In genomic region chr1:244652699-244653438, GRCh38 we compare ENCODE assay signal across 8 cellular contexts. TPM values are rescaled to one million over a fixed set of nuclear protein-coding genes. Genes with fewer than 3 reads are reported as not detected.
A peak's percentile ranks its signal among the peaks of the same experiment; 100 is the strongest.
DNase-seq lines count a peak whose midpoint lies in the region; ATAC-seq and TF ChIP-seq lines count a peak whose summit lies in the region.

TSS of gene DESI2 (plus strand) at chr1:244653126. CDS start at chr1:244653314, 188 bp downstream.

- CTCF ChIA-PET in CD8-positive, alpha-beta T cell (lab: Charles Lee) = interaction anchor here (0.8 to 1.1 kb wide), 4 partner anchors 49 to 390 kb away, joined by 3 to 6 read pairs (median 3); no protein-coding TSS in a partner anchor
- CTCF ChIA-PET in activated CD4-positive, alpha-beta memory T cell treated with anti-CD3 and anti-CD28 coated beads for 36 hours (lab: Charles Lee) = interaction anchor here (0.7 to 1.4 kb wide), 11 partner anchors 13 to 203 kb away, joined by 3 to 8 read pairs (median 4); no protein-coding TSS in a partner anchor

- 4% methylated on average over 5 of the region's 77 CpGs for WGBS in right lobe of liver (ENCODE audit: insufficient coverage, low coverage, low lambda C conversion rate, missing lambda C conversion rate)

- H3K36me3 Mint-ChIP-seq in CD8-positive, alpha-beta T cell = peaks cover 14% of the 10 kb centered on the region
- peaks cover 3% of the 10 kb centered on the region for H3K36me3 Mint-ChIP-seq in activated CD4-positive, alpha-beta memory T cell treated with anti-CD3 and anti-CD28 coated beads for 36 hours

- H3K4me1 Mint-ChIP-seq in CD8-positive, alpha-beta T cell (ENCODE audit: low read depth) = peaks cover 26% of the 10 kb centered on the region
- peaks cover 22% of the 10 kb centered on the region for H3K4me1 Mint-ChIP-seq in activated CD4-positive, alpha-beta memory T cell treated with anti-CD3 and anti-CD28 coated beads for 36 hours (ENCODE audit: low read depth)

- H3K27me3 Mint-ChIP-seq in CD8-positive, alpha-beta T cell (ENCODE audit: low read depth) = no peaks in the 10 kb centered on the region
- H3K27me3 Mint-ChIP-seq in activated CD4-positive, alpha-beta memory T cell treated with anti-CD3 and anti-CD28 coated beads for 36 hours = no peaks in the 10 kb centered on the region

- TF ChIP-seq POLR2A in right lobe of liver (IDR thresholded peaks at IDR 0.05) = peak; percentile 99

- H3K4me3 Mint-ChIP-seq in CD8-positive, alpha-beta T cell = no peak within 1 kb of the TSS
- H3K4me3 Mint-ChIP-seq in activated CD4-positive, alpha-beta memory T cell treated with anti-CD3 and anti-CD28 coated beads for 36 hours = peak within 1 kb of the TSS; percentile 79

- H3K9me3 ChIP-seq in CD8-positive, alpha-beta T cell (ENCODE audit: low read length) = no peaks in the 10 kb centered on the region
- no peaks in the 10 kb centered on the region for H3K9me3 ChIP-seq in right lobe of liver

- no peaks in the 10 kb centered on the region for H3K27me3 ChIP-seq in CD8-positive, alpha-beta T cell (ENCODE audit: insufficient read depth, low read length)
- H3K27me3 ChIP-seq in dorsolateral prefrontal cortex (no peaks in the 10 kb centered on the region), right lobe of liver (no peaks in the 10 kb centered on the region)

- peak within 1 kb of the TSS; percentile 86 for H3K27ac Mint-ChIP-seq in CD8-positive, alpha-beta T cell
- peak within 1 kb of the TSS; percentile 79 for H3K27ac Mint-ChIP-seq in activated CD4-positive, alpha-beta memory T cell treated with anti-CD3 and anti-CD28 coated beads for 36 hours

- peaks cover 22% of the 10 kb centered on the region for H3K4me1 ChIP-seq in CD8-positive, alpha-beta T cell (ENCODE audit: insufficient read depth, low read length)
- H3K4me1 ChIP-seq in right lobe of liver = peaks cover 0 to 12% (median 6%) of the 10 kb centered on the region in 4 donors

- DNase-seq in CD8-positive, alpha-beta T cell = peak; percentile 95 to 100 (median 96)
- DNase-seq in HK-2 (ENCODE audit: unreplicated experiment) (peak; percentile 100), NCI-H82 treated with DMSO at 0.1 percent for 48 hours (lab: John Stamatoyannopoulos, UW; ENCODE audit: unreplicated experiment) (peak; percentile 98), dorsolateral prefrontal cortex (peak; percentile 96 to 100 (median 99)), right lobe of liver (peak; percentile 98 to 100 (median 99))
- peak; percentile 98 for DNase-seq in activated CD4-positive, alpha-beta memory T cell treated with anti-CD3 and anti-CD28 coated beads for 36 hours
- peak; percentile 93 to 99 for DNase-seq in stimulated activated CD4-positive, alpha-beta T cell treated with anti-CD3 and anti-CD28 coated beads, Interleukin-4, amount 100 ng/mL, for 4 hours

- H3K9me3 Mint-ChIP-seq in CD8-positive, alpha-beta T cell = no peaks in the 10 kb centered on the region
- no peaks in the 10 kb centered on the region for H3K9me3 Mint-ChIP-seq in activated CD4-positive, alpha-beta memory T cell treated with anti-CD3 and anti-CD28 coated beads for 36 hours

- H3K36me3 ChIP-seq in CD8-positive, alpha-beta T cell (ENCODE audit: insufficient read depth, low read length) = no peaks in the 10 kb centered on the region
- H3K36me3 ChIP-seq in right lobe of liver = no peaks in the 10 kb centered on the region

- intact Hi-C loops in CD8-positive, alpha-beta T cell (cut with DNase I, micrococcal nuclease) = loop anchor here (1.0 to 10.0 kb wide), 18 partner anchors 50 to 1914 kb away; partner anchors contain the start of genes CNST (in 2 of the 2), COX20 (in 2 of the 2), HNRNPU (in 2 of the 2) and TFB2M (in 2 of the 2)
- intact Hi-C loops in activated CD4-positive, alpha-beta memory T cell treated with anti-CD3 and anti-CD28 coated beads for 36 hours (cut with micrococcal nuclease) = loop anchor here (1.0 to 5.0 kb wide), 10 partner anchors 53 to 1914 kb away; partner anchors contain the start of genes AKT3, CNST, COX20 and HNRNPU
- intact Hi-C loops in dorsolateral prefrontal cortex (cut with DNase I) (loop anchor here (1.0 to 10.0 kb wide), 10 partner anchors 46 to 392 kb away; partner anchors contain the start of genes COX20 (in 2 of the 2), HNRNPU (in 2 of the 2) and ADSS2 (in 1 of the 2)), right lobe of liver (cut with DNase I) (no loop called here)

- TF ChIP-seq CTCF in CD8-positive, alpha-beta T cell (IDR thresholded peaks at IDR 0.05) = peak; percentile 39
- TF ChIP-seq CTCF in dorsolateral prefrontal cortex (IDR thresholded peaks at IDR 0.05 in 54 of 56, conservative IDR thresholded peaks at IDR 0.05 in 2 of 56; ENCODE audit: low read depth in 1 of 56, partially characterized antibody in 56 of 56) = peak; percentile 8 to 77 (median 56)
- TF ChIP-seq CTCF in right lobe of liver (IDR thresholded peaks at IDR 0.05) = peak; percentile 50 to 66 (median 56)

- peak within 1 kb of the TSS; percentile 67 for H3K4me3 ChIP-seq in CD8-positive, alpha-beta T cell (ENCODE audit: low read depth, low read length)
- peak within 1 kb of the TSS; percentile 67 to 99 (median 90) for H3K4me3 ChIP-seq in dorsolateral prefrontal cortex
- H3K4me3 ChIP-seq in right lobe of liver = peak within 1 kb of the TSS; percentile 85 to 96 (median 86)

- POLR2A ChIA-PET in CD8-positive, alpha-beta T cell (lab: Charles Lee) = interaction anchor here (0.7 to 2.6 kb wide), 5 partner anchors 11 to 202 kb away, joined by 3 to 16 read pairs (median 5); partner anchors contain the start of gene CATSPERE
- POLR2A ChIA-PET in activated CD4-positive, alpha-beta memory T cell treated with anti-CD3 and anti-CD28 coated beads for 36 hours (lab: Charles Lee) = interaction anchor here (0.6 to 1.6 kb wide), 6 partner anchors 53 to 319 kb away, joined by 3 to 7 read pairs (median 4); partner anchors contain the start of gene COX20

- peak within 1 kb of the TSS; percentile 68 for H3K27ac ChIP-seq in CD8-positive, alpha-beta T cell (ENCODE audit: low read depth, low read length)
- peak within 1 kb of the TSS; percentile 63 to 97 (median 92) for H3K27ac ChIP-seq in dorsolateral prefrontal cortex
- peak within 1 kb of the TSS; percentile 84 to 95 (median 94) for H3K27ac ChIP-seq in right lobe of liver

- peak; percentile 92 for ATAC-seq in CD8-positive, alpha-beta T cell
- ATAC-seq in GM19452 (IDR thresholded peaks at IDR 0.05; ENCODE audit: unreplicated experiment) (peak; percentile 95), right lobe of liver (peak; percentile 95 to 98 (median 96))

RNA-seq across cellular contexts. Expression of gene DESI2, which starts in this region (rescaled TPM):
- 10 to 100 TPM; 14.5 to 16.2 TPM for total RNA-seq in CD8-positive, alpha-beta T cell
- 10 to 100 TPM; 24.8 to 25.6 TPM for total RNA-seq in activated CD4-positive, alpha-beta memory T cell treated with anti-CD3 and anti-CD28 coated beads for 36 hours
- total RNA-seq in dorsolateral prefrontal cortex (10 to 100 TPM in 107 of 120 experiments, 1 to 10 TPM in 13; 8.3 to 17.4 (median 11.9) TPM), right lobe of liver (10 to 100 TPM in 3 of 6 experiments, 1 to 10 TPM in 3; 7.0 to 14.2 (median 9.9) TPM)

Comparison
In these comparisons a context has a peak if more than half of its experiments do, and no peak if none do; other contexts are left out.
1. Peak in every context shown above with its lines: DNase-seq, ATAC-seq, H3K4me3 ChIP-seq and H3K27ac ChIP-seq.
2. intact Hi-C loops: an anchor here in CD8-positive, alpha-beta T cell (1.0 to 10.0 kb wide), activated CD4-positive, alpha-beta memory T cell treated with anti-CD3 and anti-CD28 coated beads for 36 hours (1.0 to 5.0 kb wide) and dorsolateral prefrontal cortex (1.0 to 10.0 kb wide); none called in right lobe of liver.